ENCODE assay signal across 8 cellular contexts in the genomic region with DNA sequence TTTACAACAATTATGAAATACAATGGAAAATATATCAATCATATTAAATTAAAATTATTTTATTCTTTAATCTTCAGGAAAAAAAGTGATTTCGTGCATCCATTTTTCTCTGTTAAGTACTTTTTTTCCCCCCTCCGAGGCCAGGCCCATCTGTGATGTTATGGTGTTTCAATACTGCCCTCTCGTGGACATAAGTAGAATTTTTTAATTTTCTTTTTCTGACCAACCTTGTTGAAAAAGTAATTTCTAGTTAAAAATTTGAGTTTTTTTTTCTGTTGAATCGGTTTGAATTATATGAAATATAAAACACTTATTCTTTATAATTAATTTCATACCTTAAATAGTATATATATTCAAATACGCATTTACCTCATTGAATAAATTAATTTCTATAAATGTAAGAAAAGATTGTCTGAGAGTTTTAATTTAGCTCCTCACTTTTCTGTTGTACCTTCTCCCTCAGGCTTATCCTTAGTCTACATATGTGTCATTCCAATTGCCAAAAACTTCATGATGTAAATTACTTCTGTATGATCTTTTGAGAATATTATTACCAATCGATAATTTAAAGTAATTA.
DNase-seq lines count a peak whose midpoint lies in the region; ATAC-seq and TF ChIP-seq lines count a peak whose summit lies in the region.

No MANE protein-coding gene starts in this region.

- intact Hi-C loops in Panc1 (cut with micrococcal nuclease; ENCODE audit: unreplicated experiment) = no loop called here
- intact Hi-C loops in psoas muscle (cut with DNase I) = no loop called here

- POLR2A ChIA-PET in Panc1 (lab: Charles Lee) = no interaction called here

- H3K4me1 ChIP-seq in Panc1 (ENCODE audit: control insufficient read depth, insufficient read depth, low read length) (no peaks in the 10 kb centered on the region), psoas muscle (no peaks in the 10 kb centered on the region)
- H3K4me1 ChIP-seq in effector memory CD4-positive, alpha-beta T cell (ENCODE audit: control insufficient read depth, insufficient read depth, low read length, poor library complexity, severe bottlenecking) = no peaks in the 10 kb centered on the region

- CTCF ChIA-PET in Panc1 (lab: Charles Lee) = no interaction called here

- peak; percentile 64 for ATAC-seq in HG03571 (IDR thresholded peaks at IDR 0.05; ENCODE audit: unreplicated experiment)
- no peak for ATAC-seq in Panc1
- no peak for ATAC-seq in psoas muscle

- H3K36me3 Mint-ChIP-seq in T-helper 2 cell treated with Interferon-gamma antibody and Interleukin-4, amounts not matched to agents 5 μg/mL and 100 μg/mL, for 36 hours (ENCODE audit: low read depth) = no peaks in the 10 kb centered on the region

- H3K27ac ChIP-seq in Panc1 (ENCODE audit: low read length) (no peak overlapping the region), psoas muscle (no peak overlapping the region)
- H3K27ac ChIP-seq in effector memory CD4-positive, alpha-beta T cell (ENCODE audit: insufficient read depth, low read length, poor library complexity, severe bottlenecking) = no peak overlapping the region

- H3K27ac Mint-ChIP-seq in T-helper 2 cell treated with Interferon-gamma antibody and Interleukin-4, amounts not matched to agents 5 μg/mL and 100 μg/mL, for 36 hours = no peak overlapping the region

- H3K9me3 Mint-ChIP-seq in T-helper 2 cell treated with Interferon-gamma antibody and Interleukin-4, amounts not matched to agents 5 μg/mL and 100 μg/mL, for 36 hours = no peaks in the 10 kb centered on the region

- H3K27me3 Mint-ChIP-seq in T-helper 2 cell treated with Interferon-gamma antibody and Interleukin-4, amounts not matched to agents 5 μg/mL and 100 μg/mL, for 36 hours (ENCODE audit: low read depth) = no peaks in the 10 kb centered on the region

- H3K36me3 ChIP-seq in Panc1 (ENCODE audit: control insufficient read depth, insufficient read depth, low read length) = no peaks in the 10 kb centered on the region
- H3K36me3 ChIP-seq in psoas muscle (ENCODE audit: insufficient read depth in 1 of 2, low read depth in 1 of 2) = no peaks in the 10 kb centered on the region
- no peaks in the 10 kb centered on the region for H3K36me3 ChIP-seq in effector memory CD4-positive, alpha-beta T cell (ENCODE audit: control insufficient read depth, insufficient read depth, low read length)

- H3K4me3 ChIP-seq in Panc1 (ENCODE audit: low read depth in 2 of 2, low read length in 2 of 2) (no peak overlapping the region), psoas muscle (no peak overlapping the region)
- H3K4me3 ChIP-seq in effector memory CD4-positive, alpha-beta T cell (ENCODE audit: insufficient read depth, low read depth, low read length, poor library complexity, severe bottlenecking) = no peak overlapping the region

- in situ Hi-C loops in Panc1 (cut with HindIII; ENCODE audit: low pct_unique_long_range_greater_than_20kb, low sequenced_read_pairs) = no loop called here

- 32 to 34% (median 33%) methylated on average over 6 of the region's 6 CpGs for WGBS in psoas muscle, 3 donors

- DNase-seq in stimulated activated CD4-positive, alpha-beta T cell treated with anti-CD3 and anti-CD28 coated beads, Interleukin-1b, Interleukin-23, amount 100 ng/mL, for 48 hours = peak; percentile 6
- DNase-seq in stimulated activated CD4-positive, alpha-beta T cell treated with anti-CD3 and anti-CD28 coated beads, Interleukin-4, amount 100 ng/mL, for 4 hours = no peak
- DNase-seq in Panc1 (ENCODE audit: low read depth, low spot score) = no peak
- peak; percentile 50 to 61 for DNase-seq in erythroblast (lab: John Stamatoyannopoulos, UW)
- DNase-seq in psoas muscle = no peak
- no peak for DNase-seq in effector memory CD4-positive, alpha-beta T cell
- no peak for DNase-seq in T-helper 2 cell treated with Interferon-gamma antibody and Interleukin-4, amounts not matched to agents 5 μg/mL and 100 μg/mL, for 36 hours (ENCODE audit: low spot score)

- TF ChIP-seq CTCF in Panc1 (IDR thresholded peaks at IDR 0.05) (peak; percentile 51; the same call in 1 of the 2 replicates), psoas muscle (IDR thresholded peaks at IDR 0.05) (peak; percentile 61)

- no peaks in the 10 kb centered on the region for H3K27me3 ChIP-seq in Panc1 (ENCODE audit: control insufficient read depth, insufficient read depth, low read length)
- no peaks in the 10 kb centered on the region for H3K27me3 ChIP-seq in psoas muscle (ENCODE audit: insufficient read depth in 3 of 3, low read length in 2 of 3)
- no peaks in the 10 kb centered on the region for H3K27me3 ChIP-seq in effector memory CD4-positive, alpha-beta T cell (replicated peaks; ENCODE audit: control insufficient read depth, insufficient read depth, low read length, poor library complexity, severe bottlenecking)

- no peak overlapping the region for H3K4me3 Mint-ChIP-seq in T-helper 2 cell treated with Interferon-gamma antibody and Interleukin-4, amounts not matched to agents 5 μg/mL and 100 μg/mL, for 36 hours

- no peaks in the 10 kb centered on the region for H3K4me1 Mint-ChIP-seq in T-helper 2 cell treated with Interferon-gamma antibody and Interleukin-4, amounts not matched to agents 5 μg/mL and 100 μg/mL, for 36 hours (ENCODE audit: low read depth)

- BruUV-seq in Panc1 (replicated peaks; lab: Mats Ljungman, UMichigan) = no TSS peak

- TF ChIP-seq POLR2A in erythroblast (IDR thresholded peaks at IDR 0.05; ENCODE audit: low read length) = no peak

- no peaks in the 10 kb centered on the region for H3K9me3 ChIP-seq in Panc1 (ENCODE audit: control insufficient read depth, insufficient read depth, low read depth, low read length)
- H3K9me3 ChIP-seq in psoas muscle = no peaks in the 10 kb centered on the region
- H3K9me3 ChIP-seq in effector memory CD4-positive, alpha-beta T cell (ENCODE audit: control insufficient read depth, low read length) = no peaks in the 10 kb centered on the region

Comparison
In these comparisons a context has a peak if more than half of its experiments do, and no peak if none do; other contexts are left out.
1. DNase-seq: peak in stimulated activated CD4-positive, alpha-beta T cell treated with anti-CD3 and anti-CD28 coated beads, Interleukin-1b, Interleukin-23, amount 100 ng/mL, for 48 hours (single experiment) and erythroblast (2 of 2); none in stimulated activated CD4-positive, alpha-beta T cell treated with anti-CD3 and anti-CD28 coated beads, Interleukin-4, amount 100 ng/mL, for 4 hours (0 of 2), Panc1 (single experiment), psoas muscle (0 of 2), effector memory CD4-positive, alpha-beta T cell (0 of 3) and T-helper 2 cell treated with Interferon-gamma antibody and Interleukin-4, amounts not matched to agents 5 μg/mL and 100 μg/mL, for 36 hours (single experiment).